Comparison of ENCODE assay signal across 19 cellular contexts in genomic region chr15:74847462-74847861, GRCh38. TPM values are rescaled to one million over a fixed set of nuclear protein-coding genes. Genes with fewer than 3 reads are reported as not detected.
DNase-seq lines count a peak whose midpoint lies in the region; ATAC-seq and TF ChIP-seq lines count a peak whose summit lies in the region.
"Had no signal": no experiment of that assay in that cellular context is flagged by ENCODE, and none has a peak within 500 bp of the region (broad histone marks: within the 10 kb centered on the region; RNA-seq: fewer than 3 reads in every experiment).

No MANE protein-coding gene starts in this region.

- H3K4me3 Mint-ChIP-seq in activated CD4-positive, alpha-beta memory T cell treated with anti-CD3 and anti-CD28 coated beads for 36 hours = no peak overlapping the region
- H3K4me3 Mint-ChIP-seq: activated naive CD4-positive, alpha-beta T cell treated with anti-CD3 and anti-CD28 coated beads, Interleukin-2, amount 10 ng/mL, durations not matched to agents 7 days and 5 days had no signal

- H3K27ac Mint-ChIP-seq in activated CD4-positive, alpha-beta memory T cell treated with anti-CD3 and anti-CD28 coated beads for 36 hours = peak overlapping the region; percentile 25

- intact Hi-C loops in activated CD4-positive, alpha-beta memory T cell treated with anti-CD3 and anti-CD28 coated beads for 36 hours (cut with micrococcal nuclease) = no loop called here
- intact Hi-C loops in left ventricle myocardium inferior (cut with micrococcal nuclease) (no loop called here), psoas muscle (cut with DNase I) (no loop called here)

- H3K4me1 Mint-ChIP-seq in activated CD4-positive, alpha-beta memory T cell treated with anti-CD3 and anti-CD28 coated beads for 36 hours (ENCODE audit: low read depth) = peaks cover 28% of the 10 kb centered on the region

- H4K20me1 ChIP-seq in Karpas-422 (ENCODE audit: insufficient read depth, low read depth, low read length) = no peaks in the 10 kb centered on the region

- H3K27ac ChIP-seq in left ventricle myocardium inferior (replicated peaks) (peak overlapping the region; percentile 64), psoas muscle (peak overlapping the region; percentile 21), Karpas-422 (ENCODE audit: low read length) (no peak overlapping the region)
- H3K27ac ChIP-seq: A549, PC-9, transverse colon had no signal

- H3K9me2 ChIP-seq in Karpas-422 (replicated peaks; ENCODE audit: insufficient read depth, low read length) = no peaks in the 10 kb centered on the region

- no peak overlapping the region for H3K4me2 ChIP-seq in Karpas-422 (ENCODE audit: low read depth, low read length, poor library complexity, severe bottlenecking)
- H3K4me2 ChIP-seq: A549, PC-9 had no signal

- H3K27me3 Mint-ChIP-seq in activated CD4-positive, alpha-beta memory T cell treated with anti-CD3 and anti-CD28 coated beads for 36 hours = no peaks in the 10 kb centered on the region
- H3K27me3 Mint-ChIP-seq: activated naive CD4-positive, alpha-beta T cell treated with anti-CD3 and anti-CD28 coated beads, Interleukin-2, amount 10 ng/mL, durations not matched to agents 7 days and 5 days had no signal

- no peak for TF ChIP-seq CTCF in left ventricle myocardium inferior (IDR thresholded peaks at IDR 0.05; ENCODE audit: borderline replicate concordance)
- no peak for TF ChIP-seq CTCF in psoas muscle (IDR thresholded peaks at IDR 0.05)

- H3K36me3 ChIP-seq in left ventricle myocardium inferior = peaks cover 63% of the 10 kb centered on the region
- H3K36me3 ChIP-seq in psoas muscle (ENCODE audit: insufficient read depth in 1 of 2, low read depth in 1 of 2) = peaks cover 0 to 76% of the 10 kb centered on the region in 2 donors
- peaks cover 6% of the 10 kb centered on the region; the same call in 1 of the 2 replicates for H3K36me3 ChIP-seq in Karpas-422 (ENCODE audit: insufficient read depth, low read length)

- H3K9me3 Mint-ChIP-seq in activated CD4-positive, alpha-beta memory T cell treated with anti-CD3 and anti-CD28 coated beads for 36 hours = no peaks in the 10 kb centered on the region
- H3K9me3 Mint-ChIP-seq: activated naive CD4-positive, alpha-beta T cell treated with anti-CD3 and anti-CD28 coated beads, Interleukin-2, amount 10 ng/mL, durations not matched to agents 7 days and 5 days had no signal

- H3K79me2 ChIP-seq in Karpas-422 (ENCODE audit: low read length) = peaks cover 4% of the 10 kb centered on the region

- H3K4me1 ChIP-seq in left ventricle myocardium inferior = peaks cover 33% of the 10 kb centered on the region
- H3K4me1 ChIP-seq in psoas muscle = peaks cover 19% of the 10 kb centered on the region
- peaks cover 26% of the 10 kb centered on the region for H3K4me1 ChIP-seq in Karpas-422 (ENCODE audit: low read length)

- peak in 3 of 4 donors; percentile 19 to 54 (median 47) for ATAC-seq in psoas muscle
- no peak for ATAC-seq in HG02852 (IDR thresholded peaks at IDR 0.05; ENCODE audit: unreplicated experiment)
- ATAC-seq: A549 had no signal

- no peak overlapping the region for H2AFZ ChIP-seq in Karpas-422 (ENCODE audit: low read length)
- H2AFZ ChIP-seq: PC-9 had no signal

- H3K27me3 ChIP-seq in left ventricle myocardium inferior (ENCODE audit: low read depth) (no peaks in the 10 kb centered on the region), psoas muscle (ENCODE audit: insufficient read depth in 3 of 3, low read length in 2 of 3) (no peaks in the 10 kb centered on the region), Karpas-422 (ENCODE audit: low read length) (no peaks in the 10 kb centered on the region)
- H3K27me3 ChIP-seq: transverse colon had no signal

- DNase-seq in NCI-H2196 (lab: John Stamatoyannopoulos, UW; ENCODE audit: unreplicated experiment) (peak; percentile 19), NCI-H2196 treated with DMSO at 0.1 percent for 48 hours (lab: John Stamatoyannopoulos, UW; ENCODE audit: unreplicated experiment) (no peak), left ventricle myocardium inferior (peak; percentile 68), psoas muscle (peak in 1 of 2 donors; percentile 75), Karpas-422 (no peak), NCI-H1436 treated with DMSO at 0.1 percent for 48 hours (lab: John Stamatoyannopoulos, UW) (no peak)
- no peak for DNase-seq in activated CD4-positive, alpha-beta memory T cell treated with anti-CD3 and anti-CD28 coated beads for 36 hours
- DNase-seq: activated naive CD4-positive, alpha-beta T cell treated with anti-CD3 and anti-CD28 coated beads, Interleukin-2, amount 10 ng/mL, durations not matched to agents 7 days and 5 days; effector memory CD4-positive, alpha-beta T cell; mesendoderm; NCI-H2029 treated with DMSO at 0.1 percent for 48 hours; NCI-H526 treated with DMSO at 0.1 percent for 48 hours; PC-9; stimulated activated CD4-positive, alpha-beta T cell treated with anti-CD3 and anti-CD28 coated beads, Interleukin-4, amount 100 ng/mL, for 4 hours; transverse colon had no signal

- POLR2A ChIA-PET in activated CD4-positive, alpha-beta memory T cell treated with anti-CD3 and anti-CD28 coated beads for 36 hours (lab: Charles Lee) = interaction anchor here (0.6 to 0.7 kb wide), 2 partner anchors 26 to 1008 kb away, joined by 3 to 5 read pairs; no protein-coding TSS in a partner anchor

- CTCF ChIA-PET in activated CD4-positive, alpha-beta memory T cell treated with anti-CD3 and anti-CD28 coated beads for 36 hours (lab: Charles Lee) = interaction anchor here (0.8 to 1.3 kb wide), 2 partner anchors 54 kb away, joined by 3 read pairs; no protein-coding TSS in a partner anchor

- no peak overlapping the region for H3K9ac ChIP-seq in Karpas-422 (ENCODE audit: low read length)

- H3K4me3 ChIP-seq in left ventricle myocardium inferior = no peak overlapping the region
- no peak overlapping the region for H3K4me3 ChIP-seq in psoas muscle
- no peak overlapping the region for H3K4me3 ChIP-seq in Karpas-422 (ENCODE audit: low read length)
- H3K4me3 ChIP-seq: A549, PC-9, transverse colon had no signal

- H3K36me3 Mint-ChIP-seq in activated CD4-positive, alpha-beta memory T cell treated with anti-CD3 and anti-CD28 coated beads for 36 hours = peaks cover 27% of the 10 kb centered on the region

- WGBS in psoas muscle, 3 donors = 22 to 45% (median 27%) methylated on average over 3 of the region's 3 CpGs

- H3K9me3 ChIP-seq in left ventricle myocardium inferior (replicated peaks) = no peaks in the 10 kb centered on the region
- H3K9me3 ChIP-seq in psoas muscle = no peaks in the 10 kb centered on the region
- H3K9me3 ChIP-seq in Karpas-422 (ENCODE audit: low read length) = no peaks in the 10 kb centered on the region
- H3K9me3 ChIP-seq: A549, transverse colon had no signal

RNA-seq across cellular contexts. Expression of gene ULK3, which starts 4.5 kb away (rescaled TPM):
- 10 to 100 TPM; 51.4 to 57.6 TPM for total RNA-seq in activated CD4-positive, alpha-beta memory T cell treated with anti-CD3 and anti-CD28 coated beads for 36 hours
- 34.1 TPM for total RNA-seq in left ventricle myocardium inferior
- 10 to 100 TPM; 17.7 to 34.5 (median 27.0) TPM for total RNA-seq in psoas muscle
- polyA plus RNA-seq in psoas muscle = 10 to 100 TPM; 33.2 to 43.5 (median 42.8) TPM
- 87.3 and 89.6 TPM in 2 replicates for total RNA-seq in Karpas-422 (2014; rRNA removed; shearing (Covaris generic); ENCODE audit: low replicate concordance)

RNA-seq across cellular contexts. Expression of gene CPLX3, which starts 21.0 kb away (rescaled TPM):
- not detected for total RNA-seq in activated CD4-positive, alpha-beta memory T cell treated with anti-CD3 and anti-CD28 coated beads for 36 hours
- total RNA-seq in left ventricle myocardium inferior = 1.2 TPM
- total RNA-seq in psoas muscle = under 1 TPM in 1 of 4 donors, not detected in 3; 0.19 TPM
- under 1 TPM in 2 of 3 donors, not detected in 1; 0.03 to 0.04 TPM for polyA plus RNA-seq in psoas muscle
- total RNA-seq in Karpas-422 (2014; rRNA removed; shearing (Covaris generic); ENCODE audit: low replicate concordance) = 5.2 and 7.3 TPM in 2 replicates
- total RNA-seq: activated CD8-positive, alpha-beta memory T cell treated with anti-CD3 and anti-CD28 coated beads for 36 hours; bronchial epithelial cell; PC-9; transverse colon had no signal
- polyA plus RNA-seq: A549 had no signal

RNA-seq across cellular contexts. Expression of gene SCAMP2, which starts 25.7 kb away (rescaled TPM):
- 10 to 100 TPM; 77.6 to 79.5 TPM for total RNA-seq in activated CD4-positive, alpha-beta memory T cell treated with anti-CD3 and anti-CD28 coated beads for 36 hours
- total RNA-seq in left ventricle myocardium inferior (40.7 TPM), psoas muscle (10 to 100 TPM; 32.1 to 67.3 (median 52.6) TPM)
- 10 to 100 TPM; 40.2 to 73.6 (median 48.6) TPM for polyA plus RNA-seq in psoas muscle
- total RNA-seq in Karpas-422 (2014; rRNA removed; shearing (Covaris generic); ENCODE audit: low replicate concordance) = 37.1 and 54.9 TPM in 2 replicates

RNA-seq across cellular contexts. Expression of gene LMAN1L, which starts 34.8 kb away (rescaled TPM):
- total RNA-seq in activated CD4-positive, alpha-beta memory T cell treated with anti-CD3 and anti-CD28 coated beads for 36 hours = not detected
- total RNA-seq in left ventricle myocardium inferior = 8.1 TPM
- total RNA-seq in psoas muscle = under 1 TPM in 2 of 4 donors, not detected in 2; 0.36 to 0.66 TPM
- polyA plus RNA-seq in psoas muscle = not detected
- total RNA-seq in Karpas-422 (2014; rRNA removed; shearing (Covaris generic); ENCODE audit: low replicate concordance) = 3.3 and 4.3 TPM in 2 replicates
- total RNA-seq: PC-9 had no signal
- polyA plus RNA-seq: A549 had no signal

RNA-seq across cellular contexts. Expression of gene MPI, which starts 42.4 kb away (rescaled TPM):
- total RNA-seq in activated CD4-positive, alpha-beta memory T cell treated with anti-CD3 and anti-CD28 coated beads for 36 hours = 10 to 100 TPM; 56.4 to 60.0 TPM
- 52.3 TPM for total RNA-seq in left ventricle myocardium inferior
- 10 to 100 TPM; 37.6 to 61.2 (median 43.2) TPM for total RNA-seq in psoas muscle
- 10 to 100 TPM; 26.4 to 50.5 (median 38.9) TPM for polyA plus RNA-seq in psoas muscle
- total RNA-seq in Karpas-422 (2014; rRNA removed; shearing (Covaris generic); ENCODE audit: low replicate concordance) = 73.7 and 78.8 TPM in 2 replicates

Comparison
In these comparisons a context has a peak if more than half of its experiments do, and no peak if none do; other contexts are left out.
1. DNase-seq: peak in NCI-H2196 (single experiment) and left ventricle myocardium inferior (single experiment); none in NCI-H2196 treated with DMSO at 0.1 percent for 48 hours (single experiment), activated CD4-positive, alpha-beta memory T cell treated with anti-CD3 and anti-CD28 coated beads for 36 hours (single experiment), Karpas-422 (single experiment) and NCI-H1436 treated with DMSO at 0.1 percent for 48 hours (single experiment).